In genomic region chr2:99180755-99181647, GRCh38 we compare ENCODE assay signal across 8 cellular contexts. TPM values are rescaled to one million over a fixed set of nuclear protein-coding genes. Genes with fewer than 3 reads are reported as not detected.
DNase-seq lines count a peak whose midpoint lies in the region; ATAC-seq and TF ChIP-seq lines count a peak whose summit lies in the region.

TSS of gene MITD1 (minus strand) at chr2:99181058. CDS start at chr2:99180981, 77 bp downstream.
TSS of gene MRPL30 (plus strand) at chr2:99181184. CDS start at chr2:99186204, 5,020 bp downstream.

- DNase-seq in NCI-H187 (lab: John Stamatoyannopoulos, UW) = peak; percentile 79 to 85
- peak; percentile 74 to 95 (median 85) for DNase-seq in T-helper 2 cell
- DNase-seq in left ventricle myocardium superior = peak; percentile 91
- DNase-seq in prostate gland (ENCODE audit: low spot score) = peak; percentile 93

- intact Hi-C loops in left ventricle myocardium superior (cut with micrococcal nuclease) = no loop called here
- intact Hi-C loops in prostate gland (cut with DNase I) = loop anchor here (2.0 to 10.0 kb wide), 2 partner anchors 156 to 314 kb away; partner anchors contain the start of genes EIF5B, REV1 and TXNDC9

- no peaks in the 10 kb centered on the region for H3K27me3 ChIP-seq in prostate gland (replicated peaks; ENCODE audit: insufficient read depth)

- TF ChIP-seq CTCF in prostate gland (IDR thresholded peaks at IDR 0.05) = peak in 3 of 4 experiments; percentile 1 to 28 (median 25)

- H3K4me1 ChIP-seq in prostate gland (replicated peaks) (peaks cover 6% of the 10 kb centered on the region), urinary bladder (ENCODE audit: insufficient read depth) (peaks cover 2% of the 10 kb centered on the region)

- peak; percentile 59 for TF ChIP-seq POLR2A in prostate gland (IDR thresholded peaks at IDR 0.05)

- no peaks in the 10 kb centered on the region for H3K9me3 ChIP-seq in prostate gland

- peak within 1 kb of the TSS; percentile 65 to 78 for H3K4me3 ChIP-seq in prostate gland
- H3K4me3 ChIP-seq in urinary bladder (ENCODE audit: low read depth, low read length) = peak within 1 kb of the TSS; percentile 58

- WGBS in prostate gland = 1% methylated on average over 39 of the region's 39 CpGs
- under 1% methylated on average over 39 of the region's 39 CpGs for WGBS in urinary bladder

- H3K36me3 ChIP-seq in prostate gland (no peaks in the 10 kb centered on the region), urinary bladder (ENCODE audit: insufficient read depth) (no peaks in the 10 kb centered on the region)

- H3K27ac ChIP-seq in angular gyrus (ENCODE audit: low read depth, low read length) = peak within 1 kb of the TSS; percentile 83
- H3K27ac ChIP-seq in prostate gland = peak within 1 kb of the TSS; percentile 52 to 66
- no peak within 1 kb of the TSS for H3K27ac ChIP-seq in urinary bladder (ENCODE audit: low read depth)

- ATAC-seq in GM18498 (IDR thresholded peaks at IDR 0.05; ENCODE audit: unreplicated experiment) (peak; percentile 95), HG02938 (IDR thresholded peaks at IDR 0.05; ENCODE audit: unreplicated experiment) (peak; percentile 89), left ventricle myocardium superior (peak; percentile 99)

RNA-seq across cellular contexts. Expression of gene MITD1, which starts in this region (rescaled TPM):
- 13.8 TPM for total RNA-seq in left ventricle myocardium superior
- 10 to 100 TPM; 16.0 to 28.7 TPM for total RNA-seq in prostate gland
- total RNA-seq in urinary bladder = 31.6 TPM
- polyA plus RNA-seq in urinary bladder = 32.1 TPM

RNA-seq across cellular contexts. Expression of gene MRPL30, which starts in this region (rescaled TPM):
- 38.0 TPM for total RNA-seq in left ventricle myocardium superior
- 10 to 100 TPM; 24.1 to 37.3 TPM for total RNA-seq in prostate gland
- total RNA-seq in urinary bladder = 46.3 TPM
- polyA plus RNA-seq in urinary bladder = 17.9 TPM
